8 cellular contexts compared by ENCODE assay signal in the genomic region with DNA sequence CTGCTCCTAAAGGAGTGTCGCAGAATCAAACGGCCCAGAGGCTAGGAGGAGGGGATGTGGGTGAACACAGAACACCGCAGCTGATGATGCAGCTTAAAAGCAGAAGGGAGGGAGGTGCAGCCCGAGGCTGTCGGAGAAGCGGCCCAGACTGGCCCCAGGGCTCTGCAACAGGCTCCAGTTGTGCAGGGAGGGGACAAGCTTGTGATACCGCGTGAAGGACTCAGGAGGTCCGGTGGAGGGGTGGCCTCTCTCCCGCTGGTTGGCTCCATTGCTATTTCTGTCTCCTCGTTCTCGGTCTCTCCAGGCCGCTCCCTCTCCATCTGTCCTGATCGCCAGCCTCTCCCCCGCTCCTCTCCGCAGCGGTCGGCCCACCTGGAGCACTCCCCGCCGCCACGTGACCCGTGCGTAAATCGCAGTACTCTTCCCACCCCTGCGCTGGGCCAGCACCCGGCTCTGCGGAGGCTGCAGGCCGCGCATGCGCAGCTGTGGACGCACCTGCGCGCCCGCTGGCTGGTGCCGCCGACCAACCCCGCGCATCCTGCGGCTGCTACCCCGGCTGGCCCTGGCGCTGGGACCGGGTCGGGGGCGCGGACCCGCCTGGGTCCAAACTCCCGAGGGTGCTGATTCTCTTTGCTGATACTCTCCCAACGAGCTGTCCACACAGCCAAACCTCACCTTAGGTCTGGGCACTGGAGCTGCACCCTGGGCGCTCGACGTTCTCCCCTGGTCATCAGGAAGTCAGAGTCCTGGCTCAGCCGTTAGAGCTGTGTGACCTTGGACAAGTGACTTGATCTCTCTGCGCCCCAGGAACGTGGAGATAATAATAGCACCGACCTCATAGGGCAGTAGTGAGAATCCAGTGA. TPM values are rescaled to one million over a fixed set of nuclear protein-coding genes. Genes with fewer than 3 reads are reported as not detected.
DNase-seq lines count a peak whose midpoint lies in the region; ATAC-seq and TF ChIP-seq lines count a peak whose summit lies in the region.

No MANE protein-coding gene starts in this region.

- peaks cover 27% of the 10 kb centered on the region for H3K4me1 ChIP-seq in adipocyte (ENCODE audit: control insufficient read depth, insufficient read depth, low read length)
- H3K4me1 ChIP-seq in upper lobe of right lung, result peaks cover 26% of the 10 kb centered on the region

- H3K27me3 Mint-ChIP-seq in progenitor cell of endocrine pancreas, result peaks cover 34% of the 10 kb centered on the region

- no peak for TF ChIP-seq CTCF in progenitor cell of endocrine pancreas (IDR thresholded peaks at IDR 0.05; ENCODE audit: unreplicated experiment)
- TF ChIP-seq CTCF in upper lobe of right lung (IDR thresholded peaks at IDR 0.05), result no peak

- no peaks in the 10 kb centered on the region for H3K36me3 ChIP-seq in adipocyte (ENCODE audit: control insufficient read depth, insufficient read depth, low read length, severe bottlenecking)
- no peaks in the 10 kb centered on the region for H3K36me3 ChIP-seq in upper lobe of right lung

- no peaks in the 10 kb centered on the region for H3K36me3 Mint-ChIP-seq in progenitor cell of endocrine pancreas (ENCODE audit: insufficient read depth)

- peak overlapping the region; percentile 21 for H3K9ac ChIP-seq in adipocyte (ENCODE audit: low read length)

- no peaks in the 10 kb centered on the region for H3K9me3 Mint-ChIP-seq in progenitor cell of endocrine pancreas (ENCODE audit: low read depth)

- ATAC-seq in left ventricle myocardium superior (peak; percentile 71), upper lobe of right lung (peak; percentile 68), HG03095 (IDR thresholded peaks at IDR 0.05; ENCODE audit: unreplicated experiment) (no peak)

- intact Hi-C loops in left ventricle myocardium superior (cut with micrococcal nuclease), result no loop called here
- intact Hi-C loops in upper lobe of right lung (cut with DNase I), result no loop called here

- no peaks in the 10 kb centered on the region for H3K9me3 ChIP-seq in adipocyte (ENCODE audit: control insufficient read depth, low read length)
- H3K9me3 ChIP-seq in upper lobe of right lung, result no peaks in the 10 kb centered on the region

- peak; percentile 48 for DNase-seq in EL
- DNase-seq in NCI-H1417 treated with DMSO at 0.1 percent for 48 hours (lab: John Stamatoyannopoulos, UW), result peak; percentile 90
- DNase-seq in SW480 (ENCODE audit: low spot score), result peak; percentile 93
- DNase-seq in adipocyte (ENCODE audit: low read depth), result peak; percentile 50
- DNase-seq in left ventricle myocardium superior, result peak; percentile 88
- DNase-seq in progenitor cell of endocrine pancreas (ENCODE audit: low spot score, unreplicated experiment), result peak; percentile 76
- peak; percentile 91 for DNase-seq in upper lobe of right lung

- peak overlapping the region; percentile 51 for H3K27ac ChIP-seq in upper lobe of right lung

- peak overlapping the region; percentile 49 for H3K27ac Mint-ChIP-seq in progenitor cell of endocrine pancreas

- H3K4me3 Mint-ChIP-seq in progenitor cell of endocrine pancreas (ENCODE audit: low read depth), result peak overlapping the region; percentile 77

- H3K4me1 Mint-ChIP-seq in progenitor cell of endocrine pancreas (ENCODE audit: low read depth), result peaks cover 12% of the 10 kb centered on the region

- peak overlapping the region; percentile 64 for H3K4me3 ChIP-seq in adipocyte (ENCODE audit: low read length)
- H3K4me3 ChIP-seq in upper lobe of right lung, result peak overlapping the region; percentile 44

- H3K27me3 ChIP-seq in adipocyte (replicated peaks; ENCODE audit: control insufficient read depth, insufficient read depth, low read length) (no peaks in the 10 kb centered on the region), upper lobe of right lung (no peaks in the 10 kb centered on the region)

RNA-seq across cellular contexts. Expression of gene STXBP1, which starts 3.7 kb away (rescaled TPM):
- total RNA-seq in left ventricle myocardium superior, result 49.4 TPM
- total RNA-seq in progenitor cell of endocrine pancreas, result 23.4 and 24.8 TPM in 2 replicates
- 92.1 TPM for total RNA-seq in upper lobe of right lung
